8 cellular contexts compared by ENCODE assay signal in genomic region chr7:112422842-112423496, GRCh38. TPM values are rescaled to one million over a fixed set of nuclear protein-coding genes. Genes with fewer than 3 reads are reported as not detected.
DNase-seq lines count a peak whose midpoint lies in the region; ATAC-seq and TF ChIP-seq lines count a peak whose summit lies in the region.

No MANE protein-coding gene starts in this region.

- H3K27ac ChIP-seq in SJSA1 (peak overlapping the region; percentile 69), dorsolateral prefrontal cortex (peak overlapping the region in 16 of 59 donors; percentile 2 to 55 (median 33)), lung (ENCODE audit: low read depth in 1 of 2, low read length in 1 of 2) (peak overlapping the region in 1 of 2 donors; percentile 26), thoracic aorta (peak overlapping the region in 1 of 2 donors; percentile 44)

- no peaks in the 10 kb centered on the region for H3K27me3 ChIP-seq in SJSA1 (replicated peaks)
- no peaks in the 10 kb centered on the region for H3K27me3 ChIP-seq in dorsolateral prefrontal cortex
- no peaks in the 10 kb centered on the region for H3K27me3 ChIP-seq in lung (ENCODE audit: control insufficient read depth, insufficient read depth)
- no peaks in the 10 kb centered on the region for H3K27me3 ChIP-seq in thoracic aorta (replicated peaks; ENCODE audit: insufficient read depth)

- WGBS in lung, 2 donors, result 62 to 63% methylated on average over 6 of the region's 6 CpGs

- ATAC-seq in lung (ENCODE audit: insufficient read depth, low FRiP score) (no peak), thoracic aorta (ENCODE audit: insufficient number of reproducible peaks, low FRiP score, low read depth) (peak; percentile 59), GM18870 (IDR thresholded peaks at IDR 0.05; ENCODE audit: unreplicated experiment) (no peak)

- no peaks in the 10 kb centered on the region for H3K36me3 ChIP-seq in SJSA1
- H3K36me3 ChIP-seq in lung (ENCODE audit: control insufficient read depth in 2 of 2, insufficient read depth in 2 of 2, low read length in 2 of 2), result no peaks in the 10 kb centered on the region
- H3K36me3 ChIP-seq in thoracic aorta, result no peaks in the 10 kb centered on the region

- intact Hi-C loops in dorsolateral prefrontal cortex (cut with DNase I), result no loop called here

- H3K4me3 ChIP-seq in SJSA1 (no peak overlapping the region), dorsolateral prefrontal cortex (no peak overlapping the region), lung (no peak overlapping the region), thoracic aorta (no peak overlapping the region)

- DNase-seq in activated effector memory CD4-positive, alpha-beta T cell treated with anti-CD3 and anti-CD28 coated beads, Interleukin-2, amount 50 U/mL, for 16 hours, result peak; percentile 64
- DNase-seq in activated effector memory CD4-positive, alpha-beta T cell treated with Interleukin-2 at 50 U/mL for 16 hours, result no peak
- peak; percentile 53 for DNase-seq in HK-2 (ENCODE audit: unreplicated experiment)
- peak; percentile 83 to 96 for DNase-seq in SJSA1 (ENCODE audit: low read depth in 1 of 2, low spot score in 2 of 2)
- DNase-seq in dorsolateral prefrontal cortex, result peak in 7 of 10 donors; percentile 33 to 52 (median 43)
- DNase-seq in lung (ENCODE audit: low spot score), result peak; percentile 64
- peak; percentile 61 for DNase-seq in thoracic aorta (ENCODE audit: low spot score)

- H3K4me1 ChIP-seq in SJSA1 (replicated peaks) (peaks cover 36% of the 10 kb centered on the region), lung (ENCODE audit: control insufficient read depth in 2 of 2, insufficient read depth in 2 of 2, low read length in 2 of 2) (peaks cover 0 to 7% of the 10 kb centered on the region in 2 donors), thoracic aorta (ENCODE audit: control insufficient read depth in 1 of 2, low read depth in 2 of 2) (peaks cover 15 to 17% of the 10 kb centered on the region in 2 donors)

- H3K9me3 ChIP-seq in SJSA1 (replicated peaks) (no peaks in the 10 kb centered on the region), lung (ENCODE audit: control insufficient read depth in 2 of 2, insufficient read depth in 1 of 2, low read length in 1 of 2) (no peaks in the 10 kb centered on the region), thoracic aorta (no peaks in the 10 kb centered on the region)

- TF ChIP-seq CTCF in dorsolateral prefrontal cortex (IDR thresholded peaks at IDR 0.05 in 54 of 56, conservative IDR thresholded peaks at IDR 0.05 in 2 of 56; ENCODE audit: low read depth in 1 of 56, partially characterized antibody in 56 of 56) (no peak), lung (IDR thresholded peaks at IDR 0.05; ENCODE audit: control extremely low read depth, extremely low read depth) (no peak), thoracic aorta (IDR thresholded peaks at IDR 0.05) (no peak)

RNA-seq across cellular contexts. Expression of gene IFRD1, which starts 27.3 kb away (rescaled TPM):
- total RNA-seq in SJSA1 (2014; rRNA removed; shearing (Covaris generic)), result 86.7 and 89.6 TPM in 2 replicates
- total RNA-seq in dorsolateral prefrontal cortex (100 to 1,000 TPM in 4 of 120 experiments, 10 to 100 TPM in 116; 39.0 to 110 (median 58.1) TPM), lung (10 to 100 TPM; 37.2 to 98.2 TPM), thoracic aorta (10 to 100 TPM; 67.0 to 99.6 TPM)
- 10 to 100 TPM; 39.1 to 42.4 TPM for polyA plus RNA-seq in lung

RNA-seq across cellular contexts. Expression of gene LSMEM1, which starts 57.8 kb away (rescaled TPM):
- 0.09 and 0.39 TPM in 2 replicates for total RNA-seq in SJSA1 (2014; rRNA removed; shearing (Covaris generic))
- 10 to 100 TPM in 9 of 120 experiments, 1 to 10 TPM in 111; 1.6 to 18.2 (median 5.1) TPM for total RNA-seq in dorsolateral prefrontal cortex
- total RNA-seq in lung, result 1 to 10 TPM; 1.7 to 1.8 TPM
- 1 to 10 TPM; 1.7 to 2.7 TPM for polyA plus RNA-seq in lung
- 1 to 10 TPM; 2.6 to 5.8 TPM for total RNA-seq in thoracic aorta
